1 cellular context compared by ENCODE assay signal in the genomic region with DNA sequence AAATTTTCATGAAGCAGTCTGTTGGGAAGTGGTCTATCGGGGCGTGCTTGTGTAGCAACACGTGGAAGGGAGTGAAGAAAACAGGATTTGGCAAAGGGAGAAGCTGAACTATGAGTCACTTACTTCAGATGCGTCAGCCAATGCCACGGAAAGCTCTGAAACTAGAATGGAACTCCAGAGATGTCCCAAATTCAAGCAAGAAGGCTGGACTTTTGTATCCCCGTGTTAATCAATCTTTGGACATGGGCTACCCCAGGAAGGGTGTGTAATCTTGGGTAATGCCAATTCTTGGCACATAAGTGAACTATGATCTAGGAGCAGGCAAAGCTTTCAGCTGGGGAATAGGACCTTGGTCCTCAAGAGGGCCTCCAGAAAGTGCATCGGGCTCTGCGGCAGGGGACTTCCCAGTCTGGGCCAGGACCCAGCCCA.
TF ChIP-seq lines count a peak whose summit lies in the region.

No MANE protein-coding gene starts in this region.

TF ChIP-seq in HEK293, 187 proteins besides CTCF, POLR2A, EP300 and RAD21 (continued from another document):
- TF ChIP-seq, protein P1, sequence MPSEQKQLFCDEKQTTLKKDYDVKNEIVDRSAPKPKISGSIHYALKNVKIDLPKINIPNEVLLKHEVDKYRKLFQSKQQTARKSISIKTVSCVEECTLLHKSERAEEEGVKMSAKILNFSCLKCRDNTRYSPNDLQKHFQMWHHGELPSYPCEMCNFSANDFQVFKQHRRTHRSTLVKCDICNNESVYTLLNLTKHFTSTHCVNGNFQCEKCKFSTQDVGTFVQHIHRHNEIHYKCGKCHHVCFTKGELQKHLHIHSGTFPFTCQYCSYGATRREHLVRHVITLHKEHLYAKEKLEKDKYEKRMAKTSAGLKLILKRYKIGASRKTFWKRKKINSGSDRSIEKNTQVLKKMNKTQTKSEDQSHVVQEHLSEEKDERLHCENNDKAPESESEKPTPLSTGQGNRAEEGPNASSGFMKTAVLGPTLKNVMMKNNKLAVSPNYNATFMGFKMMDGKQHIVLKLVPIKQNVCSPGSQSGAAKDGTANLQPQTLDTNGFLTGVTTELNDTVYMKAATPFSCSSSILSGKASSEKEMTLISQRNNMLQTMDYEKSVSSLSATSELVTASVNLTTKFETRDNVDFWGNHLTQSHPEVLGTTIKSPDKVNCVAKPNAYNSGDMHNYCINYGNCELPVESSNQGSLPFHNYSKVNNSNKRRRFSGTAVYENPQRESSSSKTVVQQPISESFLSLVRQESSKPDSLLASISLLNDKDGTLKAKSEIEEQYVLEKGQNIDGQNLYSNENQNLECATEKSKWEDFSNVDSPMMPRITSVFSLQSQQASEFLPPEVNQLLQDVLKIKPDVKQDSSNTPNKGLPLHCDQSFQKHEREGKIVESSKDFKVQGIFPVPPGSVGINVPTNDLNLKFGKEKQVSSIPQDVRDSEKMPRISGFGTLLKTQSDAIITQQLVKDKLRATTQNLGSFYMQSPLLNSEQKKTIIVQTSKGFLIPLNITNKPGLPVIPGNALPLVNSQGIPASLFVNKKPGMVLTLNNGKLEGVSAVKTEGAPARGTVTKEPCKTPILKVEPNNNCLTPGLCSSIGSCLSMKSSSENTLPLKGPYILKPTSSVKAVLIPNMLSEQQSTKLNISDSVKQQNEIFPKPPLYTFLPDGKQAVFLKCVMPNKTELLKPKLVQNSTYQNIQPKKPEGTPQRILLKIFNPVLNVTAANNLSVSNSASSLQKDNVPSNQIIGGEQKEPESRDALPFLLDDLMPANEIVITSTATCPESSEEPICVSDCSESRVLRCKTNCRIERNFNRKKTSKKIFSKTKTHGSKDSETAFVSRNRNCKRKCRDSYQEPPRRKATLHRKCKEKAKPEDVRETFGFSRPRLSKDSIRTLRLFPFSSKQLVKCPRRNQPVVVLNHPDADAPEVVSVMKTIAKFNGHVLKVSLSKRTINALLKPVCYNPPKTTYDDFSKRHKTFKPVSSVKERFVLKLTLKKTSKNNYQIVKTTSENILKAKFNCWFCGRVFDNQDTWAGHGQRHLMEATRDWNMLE (tag by site-specific recombination; conservative IDR thresholded peaks at IDR 0.05; ENCODE audit: low read depth) = no peak
